Comparison of ENCODE assay signal across 4 cellular contexts in genomic region chr5:111147502-111147901, GRCh38.
"Had no signal": no experiment of that assay in that cellular context is flagged by ENCODE, and none has a peak within 500 bp of the region (broad histone marks: within the 10 kb centered on the region; RNA-seq: fewer than 3 reads in every experiment).

No MANE protein-coding gene starts in this region.

- H3K9me3 Mint-ChIP-seq: GM23338, H9 had no signal

- H3K4me3 ChIP-seq: GM23338 had no signal

- H3K4me1 Mint-ChIP-seq: GM23338, H9 had no signal

- H3K27ac Mint-ChIP-seq: GM23338, H9 had no signal

- DNase-seq: H9, HCEC 1CT, IMR-90 had no signal

- H3K4me3 Mint-ChIP-seq: GM23338, H9 had no signal
